ENCODE assay signal across 15 cellular contexts in genomic region chr18:12060182-12060870, GRCh38. TPM values are rescaled to one million over a fixed set of nuclear protein-coding genes. Genes with fewer than 3 reads are reported as not detected.
DNase-seq lines count a peak whose midpoint lies in the region; ATAC-seq and TF ChIP-seq lines count a peak whose summit lies in the region.
"Had no signal": no experiment of that assay in that cellular context is flagged by ENCODE, and none has a peak within 500 bp of the region (broad histone marks: within the 10 kb centered on the region; RNA-seq: fewer than 3 reads in every experiment).

No MANE protein-coding gene starts in this region.

- no peak overlapping the region for H3K9ac ChIP-seq in OCI-LY3 (ENCODE audit: low read length)
- H3K9ac ChIP-seq: KMS-11 had no signal

- intact Hi-C loops in dorsolateral prefrontal cortex (cut with DNase I): no loop called here

- H3K9me3 Mint-ChIP-seq in activated naive CD4-positive, alpha-beta T cell treated with anti-CD3 and anti-CD28 coated beads, Interleukin-2, amount 50 U/mL, for 72 hours: no peaks in the 10 kb centered on the region
- H3K9me3 Mint-ChIP-seq: neural crest cell had no signal

- H3K27me3 ChIP-seq in OCI-LY3 (ENCODE audit: low read depth, low read length): 0 out of 2 replicates have a peak, but pooled peaks cover 3% of the 10 kb centered on the region
- no peaks in the 10 kb centered on the region for H3K27me3 ChIP-seq in dorsolateral prefrontal cortex
- H3K27me3 ChIP-seq: adrenal gland, vagina had no signal

- no peaks in the 10 kb centered on the region for H3K9me3 ChIP-seq in OCI-LY3 (ENCODE audit: insufficient read depth, low read length)
- H3K9me3 ChIP-seq: adrenal gland, vagina had no signal

- H2AFZ ChIP-seq in OCI-LY3 (ENCODE audit: low read depth, low read length): no peak overlapping the region

- ATAC-seq in activated naive CD4-positive, alpha-beta T cell treated with anti-CD3 and anti-CD28 coated beads, Interleukin-2, amount 50 U/mL, for 72 hours: no peak

- H3K27ac ChIP-seq in 22Rv1 (peak overlapping the region; percentile 43), OCI-LY3 (ENCODE audit: low read length) (no peak overlapping the region), dorsolateral prefrontal cortex (no peak overlapping the region)
- H3K27ac ChIP-seq: adrenal gland, KMS-11, vagina had no signal

- H3K27ac Mint-ChIP-seq in activated naive CD4-positive, alpha-beta T cell treated with anti-CD3 and anti-CD28 coated beads, Interleukin-2, amount 50 U/mL, for 72 hours: no peak overlapping the region

- H3K36me3 ChIP-seq in OCI-LY3 (replicated peaks; ENCODE audit: low read depth, low read length): no peaks in the 10 kb centered on the region
- H3K36me3 ChIP-seq: adrenal gland, vagina had no signal

- peaks cover 10% of the 10 kb centered on the region for H3K4me1 ChIP-seq in OCI-LY3 (ENCODE audit: low read length)
- H3K4me1 ChIP-seq: adrenal gland, vagina had no signal

- no peaks in the 10 kb centered on the region for H3K79me2 ChIP-seq in OCI-LY3 (ENCODE audit: low read length)

- no peaks in the 10 kb centered on the region for H4K20me1 ChIP-seq in OCI-LY3 (ENCODE audit: insufficient read depth, low read length)

- peak overlapping the region; percentile 53 for H3K4me2 ChIP-seq in OCI-LY3 (ENCODE audit: low read length)
- H3K4me2 ChIP-seq: KMS-11 had no signal

- TF ChIP-seq CTCF in 22Rv1 (IDR thresholded peaks at IDR 0.05) (no peak), OCI-LY3 (IDR thresholded peaks at IDR 0.05; ENCODE audit: low read depth, low read length) (no peak), dorsolateral prefrontal cortex (IDR thresholded peaks at IDR 0.05 in 54 of 56, conservative IDR thresholded peaks at IDR 0.05 in 2 of 56; ENCODE audit: low read depth in 1 of 56, partially characterized antibody in 56 of 56) (no peak)

- peak; percentile 28 for DNase-seq in ELR (ENCODE audit: low read depth)
- DNase-seq in dorsolateral prefrontal cortex: peak in 1 of 10 donors; percentile 46
- DNase-seq in activated naive CD4-positive, alpha-beta T cell treated with anti-CD3 and anti-CD28 coated beads, Interleukin-2, amount 50 U/mL, for 72 hours (ENCODE audit: low spot score in 2 of 2): no peak
- DNase-seq in SHP77 (lab: John Stamatoyannopoulos, UW): no peak
- DNase-seq in dermis blood vessel endothelial cell: no peak
- no peak for DNase-seq in Kasumi-1 (lab: John Stamatoyannopoulos, UW)
- DNase-seq: adrenal gland, cerebellar nuclear complex, midbrain, NCI-H1436 treated with DMSO at 0.1 percent for 48 hours had no signal

- no peaks in the 10 kb centered on the region for H3K36me3 Mint-ChIP-seq in activated naive CD4-positive, alpha-beta T cell treated with anti-CD3 and anti-CD28 coated beads, Interleukin-2, amount 50 U/mL, for 72 hours

- H3K4me3 ChIP-seq in OCI-LY3 (ENCODE audit: low read length): peak overlapping the region; percentile 55
- peak overlapping the region in 38 of 59 donors; percentile 4 to 56 (median 29) for H3K4me3 ChIP-seq in dorsolateral prefrontal cortex
- H3K4me3 ChIP-seq: adrenal gland, vagina had no signal

RNA-seq across cellular contexts. Expression of gene ANKRD62, which starts 33.3 kb away (rescaled TPM):
- total RNA-seq in dorsolateral prefrontal cortex (1 to 10 TPM in 116 of 120 experiments, under 1 TPM in 4; 0.32 to 8.2 (median 2.6) TPM), dermis blood vessel endothelial cell (not detected in 2 replicates)
- total RNA-seq in activated naive CD4-positive, alpha-beta T cell treated with anti-CD3 and anti-CD28 coated beads, Interleukin-2, amount 50 U/mL, for 72 hours: not detected
- total RNA-seq: adrenal gland, neural crest cell had no signal
